ENCODE assay signal across 18 cellular contexts in the genomic region with DNA sequence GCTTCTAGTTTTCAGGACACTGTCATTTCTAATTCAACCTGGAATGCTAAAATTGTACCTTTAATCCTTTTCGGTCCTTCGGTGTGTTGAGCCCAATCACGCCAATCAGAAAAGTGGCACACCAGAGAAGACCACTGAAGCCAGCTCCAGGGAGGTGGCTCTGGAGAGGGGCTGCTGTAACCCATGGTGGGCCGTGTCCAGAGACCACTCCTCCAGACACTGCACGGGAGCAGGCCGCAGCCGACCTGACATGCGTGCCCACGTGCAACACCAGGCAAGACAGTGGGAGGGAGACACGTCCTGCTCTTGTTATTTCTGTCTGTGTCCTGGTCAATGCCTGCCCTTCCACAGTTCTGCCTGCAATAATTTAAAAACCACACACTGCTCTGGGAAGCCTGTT.
DNase-seq lines count a peak whose midpoint lies in the region; ATAC-seq and TF ChIP-seq lines count a peak whose summit lies in the region.
"Had no signal": no experiment of that assay in that cellular context is flagged by ENCODE, and none has a peak within 500 bp of the region (broad histone marks: within the 10 kb centered on the region; RNA-seq: fewer than 3 reads in every experiment).

No MANE protein-coding gene starts in this region.

- TF ChIP-seq CTCF in testis (IDR thresholded peaks at IDR 0.05): no peak
- TF ChIP-seq CTCF in foreskin keratinocyte (conservative IDR thresholded peaks at IDR 0.05): no peak

- POLR2A ChIA-PET in naive thymus-derived CD4-positive, alpha-beta T cell (lab: Charles Lee): no interaction called here

- ATAC-seq in naive thymus-derived CD4-positive, alpha-beta T cell: peak; percentile 10
- no peak for ATAC-seq in HG02840 (IDR thresholded peaks at IDR 0.05; ENCODE audit: low FRiP score, unreplicated experiment)
- ATAC-seq in foreskin keratinocyte: no peak
- no peak for ATAC-seq in HG03521 (IDR thresholded peaks at IDR 0.05; ENCODE audit: unreplicated experiment)
- ATAC-seq: A549, K562, PC-3 had no signal

- peaks cover 7% of the 10 kb centered on the region for H3K9me3 Mint-ChIP-seq in activated naive CD4-positive, alpha-beta T cell treated with anti-CD3 and anti-CD28 coated beads, Interleukin-2, amount 10 ng/mL, durations not matched to agents 7 days and 5 days
- peaks cover 3% of the 10 kb centered on the region for H3K9me3 Mint-ChIP-seq in activated naive CD8-positive, alpha-beta T cell treated with anti-CD3 and anti-CD28 coated beads for 36 hours
- H3K9me3 Mint-ChIP-seq in naive thymus-derived CD4-positive, alpha-beta T cell: peaks cover 0 to 8% (median 2%) of the 10 kb centered on the region in 11 donors

- H3K27ac ChIP-seq in naive thymus-derived CD4-positive, alpha-beta T cell (ENCODE audit: low read depth, low read length): no peak overlapping the region
- H3K27ac ChIP-seq in testis: no peak overlapping the region
- no peak overlapping the region for H3K27ac ChIP-seq in foreskin keratinocyte
- H3K27ac ChIP-seq: A549 had no signal

- intact Hi-C loops in naive thymus-derived CD4-positive, alpha-beta T cell (cut with micrococcal nuclease): no loop called here
- intact Hi-C loops in testis (cut with DNase I; ENCODE audit: low total_unique reads): no loop called here

- no peaks in the 10 kb centered on the region for H3K27me3 ChIP-seq in naive thymus-derived CD4-positive, alpha-beta T cell (ENCODE audit: control insufficient read depth in 2 of 2, insufficient read depth in 2 of 2, low read length in 2 of 2)
- H3K27me3 ChIP-seq in testis (no peaks in the 10 kb centered on the region), foreskin keratinocyte (no peaks in the 10 kb centered on the region)

- no peak overlapping the region for H3K4me3 ChIP-seq in naive thymus-derived CD4-positive, alpha-beta T cell (ENCODE audit: low read length)
- H3K4me3 ChIP-seq in testis: no peak overlapping the region
- H3K4me3 ChIP-seq: A549, K562 had no signal

- H3K27ac Mint-ChIP-seq in activated naive CD4-positive, alpha-beta T cell treated with anti-CD3 and anti-CD28 coated beads, Interleukin-2, amount 10 ng/mL, durations not matched to agents 7 days and 5 days: peak overlapping the region; percentile 71
- H3K27ac Mint-ChIP-seq in activated naive CD8-positive, alpha-beta T cell treated with anti-CD3 and anti-CD28 coated beads for 36 hours: peak overlapping the region; percentile 40
- H3K27ac Mint-ChIP-seq in naive thymus-derived CD4-positive, alpha-beta T cell: peak overlapping the region in 3 of 9 donors; percentile 30 to 84 (median 45)
- H3K27ac Mint-ChIP-seq: CD14-positive monocyte had no signal

- TF ChIP-seq POLR2A in testis (IDR thresholded peaks at IDR 0.05): no peak

- peaks cover 0 to 16% of the 10 kb centered on the region in 2 donors for H3K4me1 ChIP-seq in naive thymus-derived CD4-positive, alpha-beta T cell (ENCODE audit: control insufficient read depth in 2 of 2, insufficient read depth in 2 of 2, low read length in 2 of 2)
- H3K4me1 ChIP-seq in testis (no peaks in the 10 kb centered on the region), foreskin keratinocyte (no peaks in the 10 kb centered on the region)
- H3K4me1 ChIP-seq: A549 had no signal

- H3K36me3 ChIP-seq in naive thymus-derived CD4-positive, alpha-beta T cell (ENCODE audit: control insufficient read depth in 2 of 3, insufficient read depth in 3 of 3, low read length in 3 of 3): no peaks in the 10 kb centered on the region
- no peaks in the 10 kb centered on the region for H3K36me3 ChIP-seq in testis (ENCODE audit: low read depth, missing control alignments)

- no peaks in the 10 kb centered on the region for H3K9me3 ChIP-seq in naive thymus-derived CD4-positive, alpha-beta T cell (ENCODE audit: control insufficient read depth in 2 of 3, low read length in 3 of 3)
- no peaks in the 10 kb centered on the region for H3K9me3 ChIP-seq in testis
- H3K9me3 ChIP-seq: A549 had no signal

- no peak for DNase-seq in activated naive CD4-positive, alpha-beta T cell treated with anti-CD3 and anti-CD28 coated beads, Interleukin-2, amount 10 ng/mL, durations not matched to agents 7 days and 5 days
- no peak for DNase-seq in activated naive CD4-positive, alpha-beta T cell (lab: John Stamatoyannopoulos, UW)
- DNase-seq in activated naive CD8-positive, alpha-beta T cell treated with anti-CD3 and anti-CD28 coated beads for 36 hours: no peak
- DNase-seq in naive thymus-derived CD4-positive, alpha-beta T cell: no peak
- DNase-seq in testis (peak; percentile 4), foreskin keratinocyte (no peak)
- DNase-seq: DMS79 treated with DMSO at 0.1 percent for 48 hours, HCEC 1CT, NCI-H146, NCI-H2081 treated with DMSO at 0.1 percent for 48 hours, NCI-H2227 treated with DMSO at 0.1 percent for 48 hours, NCI-H526, PC-3 had no signal

- WGBS in testis, 2 donors: 93 to 95% methylated on average over 10 of the region's 10 CpGs

- CTCF ChIA-PET in activated naive CD4-positive, alpha-beta T cell treated with anti-CD3 and anti-CD28 coated beads, Interleukin-2, amount 10 ng/mL, durations not matched to agents 7 days and 5 days (lab: Charles Lee): no interaction called here
- CTCF ChIA-PET in naive thymus-derived CD4-positive, alpha-beta T cell (lab: Charles Lee): no interaction called here

- peaks cover 15% of the 10 kb centered on the region for H3K4me1 Mint-ChIP-seq in activated naive CD4-positive, alpha-beta T cell treated with anti-CD3 and anti-CD28 coated beads, Interleukin-2, amount 10 ng/mL, durations not matched to agents 7 days and 5 days
- H3K4me1 Mint-ChIP-seq in activated naive CD8-positive, alpha-beta T cell treated with anti-CD3 and anti-CD28 coated beads for 36 hours: peaks cover 11% of the 10 kb centered on the region
- H3K4me1 Mint-ChIP-seq in naive thymus-derived CD4-positive, alpha-beta T cell: peaks cover 0 to 31% (median 10%) of the 10 kb centered on the region in 7 donors
- H3K4me1 Mint-ChIP-seq: CD14-positive monocyte had no signal

- no peak overlapping the region for H3K4me3 Mint-ChIP-seq in activated naive CD4-positive, alpha-beta T cell treated with anti-CD3 and anti-CD28 coated beads, Interleukin-2, amount 10 ng/mL, durations not matched to agents 7 days and 5 days
- no peak overlapping the region for H3K4me3 Mint-ChIP-seq in activated naive CD8-positive, alpha-beta T cell treated with anti-CD3 and anti-CD28 coated beads for 36 hours
- no peak overlapping the region for H3K4me3 Mint-ChIP-seq in naive thymus-derived CD4-positive, alpha-beta T cell
- H3K4me3 Mint-ChIP-seq: CD14-positive monocyte had no signal

- peaks cover 10% of the 10 kb centered on the region for H3K27me3 Mint-ChIP-seq in activated naive CD4-positive, alpha-beta T cell treated with anti-CD3 and anti-CD28 coated beads, Interleukin-2, amount 10 ng/mL, durations not matched to agents 7 days and 5 days
- H3K27me3 Mint-ChIP-seq in activated naive CD8-positive, alpha-beta T cell treated with anti-CD3 and anti-CD28 coated beads for 36 hours: no peaks in the 10 kb centered on the region
- H3K27me3 Mint-ChIP-seq in naive thymus-derived CD4-positive, alpha-beta T cell: peaks cover 0 to 5% (median 0%) of the 10 kb centered on the region in 5 donors

- H3K36me3 Mint-ChIP-seq in activated naive CD4-positive, alpha-beta T cell treated with anti-CD3 and anti-CD28 coated beads, Interleukin-2, amount 10 ng/mL, durations not matched to agents 7 days and 5 days: peaks cover 4% of the 10 kb centered on the region
- peaks cover 9% of the 10 kb centered on the region for H3K36me3 Mint-ChIP-seq in activated naive CD8-positive, alpha-beta T cell treated with anti-CD3 and anti-CD28 coated beads for 36 hours
- peaks cover 6 to 41% (median 26%) of the 10 kb centered on the region in 5 donors for H3K36me3 Mint-ChIP-seq in naive thymus-derived CD4-positive, alpha-beta T cell
- H3K36me3 Mint-ChIP-seq: CD14-positive monocyte had no signal
